ENCODE assay signal across 8 cellular contexts in the genomic region with DNA sequence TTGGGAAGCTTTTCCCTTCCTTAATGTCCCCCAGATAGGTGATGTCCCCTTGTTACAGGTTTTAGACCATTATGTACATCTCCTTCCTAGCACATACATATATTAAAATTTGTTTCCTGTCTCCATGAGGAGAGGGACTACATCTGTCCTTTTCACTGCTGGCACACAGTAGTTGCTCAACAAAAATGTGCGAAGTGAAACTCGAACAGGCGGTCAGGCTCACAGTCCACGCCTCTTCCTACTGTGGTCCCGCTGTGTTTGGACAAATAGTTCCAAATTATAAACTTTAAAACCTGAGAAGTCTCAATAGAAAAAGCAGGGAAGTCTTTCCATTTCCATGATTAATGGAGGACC. TPM values are rescaled to one million over a fixed set of nuclear protein-coding genes. Genes with fewer than 3 reads are reported as not detected.
DNase-seq lines count a peak whose midpoint lies in the region; ATAC-seq and TF ChIP-seq lines count a peak whose summit lies in the region.

No MANE protein-coding gene starts in this region.

- peak overlapping the region in 1 of 2 donors; percentile 24 for H3K9ac ChIP-seq in mucosa of rectum (ENCODE audit: low read depth in 1 of 2, low read length in 2 of 2)

- H3K4me1 ChIP-seq in right atrium auricular region: peaks cover 0 to 25% of the 10 kb centered on the region in 2 donors
- peaks cover 2 to 3% of the 10 kb centered on the region in 2 donors for H3K4me1 ChIP-seq in mucosa of rectum (ENCODE audit: control insufficient read depth in 2 of 2, insufficient read depth in 2 of 2, low read length in 2 of 2)
- peaks cover 15% of the 10 kb centered on the region for H3K4me1 ChIP-seq in vagina

- intact Hi-C loops in left cardiac atrium (cut with DNase I): no loop called here
- intact Hi-C loops in vagina (cut with DNase I): no loop called here

- H3K9me3 ChIP-seq in right atrium auricular region: peaks cover 0 to 15% of the 10 kb centered on the region in 2 donors
- peaks cover 0 to 3% of the 10 kb centered on the region in 2 donors for H3K9me3 ChIP-seq in mucosa of rectum (ENCODE audit: control insufficient read depth in 2 of 2, low read length in 2 of 2)
- no peaks in the 10 kb centered on the region for H3K9me3 ChIP-seq in vagina

- ATAC-seq in left cardiac atrium (no peak), HG03095 (IDR thresholded peaks at IDR 0.05; ENCODE audit: unreplicated experiment) (no peak), GM18505 (IDR thresholded peaks at IDR 0.05; ENCODE audit: unreplicated experiment) (no peak), GM21381 (IDR thresholded peaks at IDR 0.05; ENCODE audit: unreplicated experiment) (no peak)

- H3K4me3 ChIP-seq in right atrium auricular region: peak overlapping the region; percentile 39 to 64
- peak overlapping the region; percentile 55 for H3K4me3 ChIP-seq in astrocyte of the cerebellum (ENCODE audit: low read depth, low read length)
- peak overlapping the region; percentile 64 to 67 for H3K4me3 ChIP-seq in mucosa of rectum (ENCODE audit: low read length in 2 of 2)
- H3K4me3 ChIP-seq in vagina: peak overlapping the region; percentile 58 to 61

- no peak for TF ChIP-seq CTCF in right atrium auricular region (IDR thresholded peaks at IDR 0.05)
- TF ChIP-seq CTCF in astrocyte of the cerebellum (IDR thresholded peaks at IDR 0.05; ENCODE audit: low read depth, low read length, missing control alignments): no peak
- no peak for TF ChIP-seq CTCF in vagina (IDR thresholded peaks at IDR 0.05)

- H3K36me3 ChIP-seq in right atrium auricular region (no peaks in the 10 kb centered on the region), mucosa of rectum (ENCODE audit: control insufficient read depth in 2 of 2, insufficient read depth in 2 of 2, low read length in 2 of 2) (no peaks in the 10 kb centered on the region), vagina (no peaks in the 10 kb centered on the region)

- TF ChIP-seq POLR2A in vagina (IDR thresholded peaks at IDR 0.05) (no peak), GM18505 (IDR thresholded peaks at IDR 0.05; ENCODE audit: borderline replicate concordance, extremely low read depth, insufficient read depth, insufficient read length) (no peak)

- no peak overlapping the region for H3K27ac ChIP-seq in right atrium auricular region
- H3K27ac ChIP-seq in mucosa of rectum (ENCODE audit: low read depth in 2 of 2, low read length in 2 of 2): peak overlapping the region in 1 of 2 donors; percentile 58
- no peak overlapping the region for H3K27ac ChIP-seq in vagina

- peaks cover 15 to 27% of the 10 kb centered on the region in 2 donors for H3K27me3 ChIP-seq in right atrium auricular region
- H3K27me3 ChIP-seq in mucosa of rectum (ENCODE audit: control insufficient read depth in 2 of 2, insufficient read depth in 2 of 2, low read length in 2 of 2): peaks cover 0 to 6% of the 10 kb centered on the region in 2 donors
- peaks cover 6% of the 10 kb centered on the region for H3K27me3 ChIP-seq in vagina

- DNase-seq in right atrium auricular region (ENCODE audit: low spot score) (no peak), left cardiac atrium (no peak), astrocyte of the cerebellum (ENCODE audit: low read depth) (no peak), vagina (ENCODE audit: extremely low spot score in 2 of 2) (no peak)

- in situ Hi-C loops in astrocyte of the cerebellum (cut with HindIII; ENCODE audit: low sequenced_read_pairs): no loop called here

RNA-seq across cellular contexts. Expression of a gene that starts 1.2 kb away (rescaled TPM):
- total RNA-seq in right atrium auricular region (1 to 10 TPM; 2.1 to 4.9 TPM), left cardiac atrium (1 to 10 TPM; 3.7 to 9.0 TPM), vagina (6.1 TPM)
